In genomic region chr4:82850684-82851083, GRCh38 we compare ENCODE assay signal across 3 cellular contexts.
A peak's percentile ranks its signal among the peaks of the same experiment; 100 is the strongest.
TF ChIP-seq lines count a peak whose summit lies in the region.

No MANE protein-coding gene starts in this region.

TF ChIP-seq in HEK293, 187 proteins besides CTCF, POLR2A, EP300 and RAD21:
- TF ChIP-seq SCRT2 (tag by site-specific recombination; IDR thresholded peaks at IDR 0.05), result peak; percentile 64
- TF ChIP-seq ZNF391 (tag by site-specific recombination; IDR thresholded peaks at IDR 0.05; ENCODE audit: borderline replicate concordance, low read depth), result no peak

TF ChIP-seq in K562, 482 proteins besides CTCF, POLR2A, EP300 and RAD21:
- TF ChIP-seq, protein P1, sequence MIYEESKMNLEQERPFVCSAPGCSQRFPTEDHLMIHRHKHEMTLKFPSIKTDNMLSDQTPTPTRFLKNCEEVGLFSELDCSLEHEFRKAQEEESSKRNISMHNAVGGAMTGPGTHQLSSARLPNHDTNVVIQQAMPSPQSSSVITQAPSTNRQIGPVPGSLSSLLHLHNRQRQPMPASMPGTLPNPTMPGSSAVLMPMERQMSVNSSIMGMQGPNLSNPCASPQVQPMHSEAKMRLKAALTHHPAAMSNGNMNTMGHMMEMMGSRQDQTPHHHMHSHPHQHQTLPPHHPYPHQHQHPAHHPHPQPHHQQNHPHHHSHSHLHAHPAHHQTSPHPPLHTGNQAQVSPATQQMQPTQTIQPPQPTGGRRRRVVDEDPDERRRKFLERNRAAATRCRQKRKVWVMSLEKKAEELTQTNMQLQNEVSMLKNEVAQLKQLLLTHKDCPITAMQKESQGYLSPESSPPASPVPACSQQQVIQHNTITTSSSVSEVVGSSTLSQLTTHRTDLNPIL (CRISPR knock-in tag; IDR thresholded peaks at IDR 0.05), result no peak
- no peak for TF ChIP-seq CEBPG (CRISPR knock-in tag; IDR thresholded peaks at IDR 0.05)
- TF ChIP-seq CEBPG (tag; conservative IDR thresholded peaks at IDR 0.05 in 1 of 2, IDR thresholded peaks at IDR 0.05 in 1 of 2), result peak in 1 of 2 experiments; percentile 56; a peak in 1 of 4 replicates
- TF ChIP-seq ZNF639 (CRISPR knock-in tag; conservative IDR thresholded peaks at IDR 0.05 in 1 of 2, IDR thresholded peaks at IDR 0.05 in 1 of 2), result no peak
- peak; percentile 49; the same call in 1 of the 2 replicates for TF ChIP-seq CEBPB (tag; IDR thresholded peaks at IDR 0.05)
- no peak for TF ChIP-seq PRPF4 (IDR thresholded peaks at IDR 0.05; ENCODE audit: insufficient read depth, low read depth, low read length, poor library complexity, severe bottlenecking)

TF ChIP-seq in HEK293T, 16 proteins besides CTCF, POLR2A, EP300 and RAD21:
- no peak for TF ChIP-seq FOXK2 (IDR thresholded peaks at IDR 0.05)
- no peak for TF ChIP-seq FOXM1 (IDR thresholded peaks at IDR 0.05; ENCODE audit: borderline replicate concordance)
- TF ChIP-seq L3MBTL2 (conservative IDR thresholded peaks at IDR 0.05), result no peak
- no peak for TF ChIP-seq SP1 (IDR thresholded peaks at IDR 0.05)
- TF ChIP-seq ARNT (IDR thresholded peaks at IDR 0.05), result no peak
- TF ChIP-seq TARDBP (IDR thresholded peaks at IDR 0.05), result no peak
- no peak for TF ChIP-seq ELF4 (IDR thresholded peaks at IDR 0.05)
- no peak for TF ChIP-seq FOXA1 (IDR thresholded peaks at IDR 0.05)
- no peak for TF ChIP-seq LEF1 (IDR thresholded peaks at IDR 0.05; ENCODE audit: borderline replicate concordance)
- no peak for TF ChIP-seq ZNF384 (IDR thresholded peaks at IDR 0.05)
- no peak for TF ChIP-seq PKNOX1 (IDR thresholded peaks at IDR 0.05)
- no peak for TF ChIP-seq HDGF (IDR thresholded peaks at IDR 0.05; ENCODE audit: borderline replicate concordance)
- no peak for TF ChIP-seq NFRKB (IDR thresholded peaks at IDR 0.05)
- TF ChIP-seq BHLHE40 (IDR thresholded peaks at IDR 0.05; ENCODE audit: borderline replicate concordance), result no peak
- TF ChIP-seq CTBP1 (IDR thresholded peaks at IDR 0.05; ENCODE audit: borderline replicate concordance), result no peak
- no peak for TF ChIP-seq SUZ12 (IDR thresholded peaks at IDR 0.05)
